ENCODE assay signal across 1 cellular context in the genomic region with DNA sequence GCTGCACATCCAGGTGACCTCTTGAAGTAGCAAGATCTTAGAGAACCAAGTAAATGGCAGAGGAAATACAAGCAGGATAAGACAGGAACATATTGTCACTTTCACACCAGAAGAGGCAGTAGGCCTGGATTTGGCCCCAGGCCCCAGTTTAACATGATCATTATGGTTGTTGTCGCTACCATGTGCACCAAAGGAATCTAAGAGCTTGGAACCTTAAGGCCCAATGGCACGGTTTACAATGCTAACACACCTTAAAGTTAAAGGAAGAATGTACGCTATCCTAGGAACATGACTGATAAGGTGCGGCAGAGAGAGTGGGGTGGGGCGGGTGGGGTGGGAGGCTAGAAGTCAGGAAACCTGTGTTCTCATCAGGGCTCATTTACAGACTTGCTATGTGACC.
TF ChIP-seq lines count a peak whose summit lies in the region.

No MANE protein-coding gene starts in this region.

TF ChIP-seq in IMR-90, 13 proteins besides CTCF, POLR2A, EP300 and RAD21:
- TF ChIP-seq, protein P1, sequence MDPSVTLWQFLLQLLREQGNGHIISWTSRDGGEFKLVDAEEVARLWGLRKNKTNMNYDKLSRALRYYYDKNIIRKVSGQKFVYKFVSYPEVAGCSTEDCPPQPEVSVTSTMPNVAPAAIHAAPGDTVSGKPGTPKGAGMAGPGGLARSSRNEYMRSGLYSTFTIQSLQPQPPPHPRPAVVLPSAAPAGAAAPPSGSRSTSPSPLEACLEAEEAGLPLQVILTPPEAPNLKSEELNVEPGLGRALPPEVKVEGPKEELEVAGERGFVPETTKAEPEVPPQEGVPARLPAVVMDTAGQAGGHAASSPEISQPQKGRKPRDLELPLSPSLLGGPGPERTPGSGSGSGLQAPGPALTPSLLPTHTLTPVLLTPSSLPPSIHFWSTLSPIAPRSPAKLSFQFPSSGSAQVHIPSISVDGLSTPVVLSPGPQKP (IDR thresholded peaks at IDR 0.05; ENCODE audit: borderline replicate concordance, low read depth, low read length) = no peak
- TF ChIP-seq FOS (IDR thresholded peaks at IDR 0.05; ENCODE audit: low read depth, low read length) (no peak), MXI1 (IDR thresholded peaks at IDR 0.05; ENCODE audit: borderline replicate concordance, low read depth, low read length) (no peak), RCOR1 (IDR thresholded peaks at IDR 0.05; ENCODE audit: insufficient replicate concordance, low read length) (no peak), SMC3 (IDR thresholded peaks at IDR 0.05; ENCODE audit: low read depth, low read length) (no peak)
